In the genomic region with DNA sequence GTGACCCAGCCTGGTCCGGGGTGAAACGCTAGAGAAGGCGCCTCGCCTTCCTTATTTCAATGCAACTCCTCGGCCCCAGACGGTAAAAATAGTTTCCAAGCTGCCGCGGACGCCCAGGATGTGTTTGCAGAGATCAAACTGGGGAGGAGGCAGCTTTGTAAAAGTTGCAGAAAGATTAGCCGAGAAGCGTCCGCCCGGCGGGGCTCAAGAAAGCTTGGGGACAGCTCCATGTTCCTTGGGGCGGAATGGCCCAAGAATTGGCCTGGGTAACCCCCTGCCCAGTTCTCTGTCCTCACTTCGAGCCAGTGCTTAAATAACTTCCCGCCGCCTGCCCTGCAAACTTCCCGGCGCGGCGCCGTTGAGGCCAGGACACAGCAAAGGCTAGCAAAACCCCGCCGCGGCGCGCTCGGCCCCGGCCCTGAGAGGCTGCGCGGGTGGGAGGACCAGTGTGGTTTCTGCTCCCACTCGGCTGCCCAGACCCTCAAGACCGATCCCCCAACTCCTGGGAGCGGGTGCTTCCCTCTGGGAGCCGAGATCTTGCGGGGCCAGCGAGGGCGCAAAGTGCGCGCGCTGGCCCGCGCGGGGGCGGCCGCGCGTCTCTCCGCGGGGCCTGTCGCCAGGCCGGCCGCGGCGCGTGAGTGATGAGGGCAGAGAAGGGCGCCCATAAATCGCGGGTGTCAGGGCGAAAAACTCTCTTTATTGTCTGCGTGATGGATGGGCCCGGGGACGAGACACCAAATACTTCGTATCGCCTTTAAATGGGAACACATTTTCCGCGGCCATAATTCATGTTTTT, we compare ENCODE assay signal across 8 cellular contexts. TPM values are rescaled to one million over a fixed set of nuclear protein-coding genes. Genes with fewer than 3 reads are reported as not detected.
DNase-seq lines count a peak whose midpoint lies in the region; TF ChIP-seq lines count a peak whose summit lies in the region.

No MANE protein-coding gene starts in this region.

- H3K36me3 ChIP-seq in A673 (ENCODE audit: insufficient read depth, low read length, poor library complexity, severe bottlenecking) (no peaks in the 10 kb centered on the region), HUES64 (ENCODE audit: insufficient read depth, low read length) (no peaks in the 10 kb centered on the region), mesodermal cell (ENCODE audit: control insufficient read depth, insufficient read depth, low read length) (no peaks in the 10 kb centered on the region)

- CTCF ChIA-PET in A673 (lab: Charles Lee) = no interaction called here

- TF ChIP-seq CTCF in A673 (conservative IDR thresholded peaks at IDR 0.05; ENCODE audit: low read depth, low read length) = no peak

- H3K9me3 ChIP-seq in A673 (ENCODE audit: low read depth, low read length, poor library complexity, severe bottlenecking) (no peaks in the 10 kb centered on the region), HUES64 (ENCODE audit: insufficient read depth, low read depth, low read length) (no peaks in the 10 kb centered on the region), mesodermal cell (ENCODE audit: control insufficient read depth, low read length) (no peaks in the 10 kb centered on the region)

- peaks cover 75% of the 10 kb centered on the region for H3K27me3 Mint-ChIP-seq in dendritic cell treated with granulocyte-macrophage colony-stimulating factor and Interleukin-4, amounts not matched to agents 40 ng/mL and 50 ng/mL, for 4 days

- no TSS peak for BruUV-seq in A673 (replicated peaks; lab: Mats Ljungman, UMichigan)

- intact Hi-C loops in A673 (cut with micrococcal nuclease; ENCODE audit: unreplicated experiment) = loop anchor here (10.0 kb wide), 1 partner anchor 507 kb away; no protein-coding TSS in a partner anchor
- intact Hi-C loops in dendritic cell treated with granulocyte-macrophage colony-stimulating factor and Interleukin-4, amounts not matched to agents 40 ng/mL and 50 ng/mL, for 4 days (cut with micrococcal nuclease) = loop anchor here (10.0 kb wide), 1 partner anchor 117 kb away; no protein-coding TSS in a partner anchor

- H3K4me3 ChIP-seq in A673 (ENCODE audit: low read depth, low read length, poor library complexity, severe bottlenecking) (peak overlapping the region; percentile 3), HUES64 (ENCODE audit: low read length) (peak overlapping the region; percentile 74), mesodermal cell (ENCODE audit: extremely low read depth, insufficient read depth, low read length, poor library complexity, severe bottlenecking) (peak overlapping the region; percentile 56)

- POLR2A ChIA-PET in A673 (lab: Charles Lee; ENCODE audit: low non-redundant PET) = no interaction called here

- H3K27me3 ChIP-seq in A673 (replicated peaks; ENCODE audit: insufficient read depth, low read depth, low read length, poor library complexity) (peaks cover 93% of the 10 kb centered on the region), HUES64 (ENCODE audit: insufficient read depth, low read length) (peaks cover 100% of the 10 kb centered on the region)

- no peak overlapping the region for H3K9ac ChIP-seq in HUES64 (ENCODE audit: low read depth, low read length)

- H3K4me1 ChIP-seq in A673 (ENCODE audit: insufficient read depth, low read length, poor library complexity, severe bottlenecking) = peaks cover 26% of the 10 kb centered on the region
- H3K4me1 ChIP-seq in HUES64 (ENCODE audit: insufficient read depth, low read length) = peaks cover 31% of the 10 kb centered on the region
- H3K4me1 ChIP-seq in mesodermal cell (ENCODE audit: control insufficient read depth, insufficient read depth, low read length, poor library complexity, severe bottlenecking) = peaks cover 27% of the 10 kb centered on the region

- H3K27ac Mint-ChIP-seq in dendritic cell treated with granulocyte-macrophage colony-stimulating factor and Interleukin-4, amounts not matched to agents 40 ng/mL and 50 ng/mL, for 4 days = peak overlapping the region; percentile 81

- peaks cover 42% of the 10 kb centered on the region for H3K4me1 Mint-ChIP-seq in dendritic cell treated with granulocyte-macrophage colony-stimulating factor and Interleukin-4, amounts not matched to agents 40 ng/mL and 50 ng/mL, for 4 days (ENCODE audit: low read depth)

- H3K36me3 Mint-ChIP-seq in dendritic cell treated with granulocyte-macrophage colony-stimulating factor and Interleukin-4, amounts not matched to agents 40 ng/mL and 50 ng/mL, for 4 days (ENCODE audit: low read depth) = peaks cover 15% of the 10 kb centered on the region

- H3K27ac ChIP-seq in A673 (ENCODE audit: low read depth, low read length, poor library complexity, severe bottlenecking) (no peak overlapping the region), HUES64 (ENCODE audit: low read depth, low read length) (no peak overlapping the region), mesodermal cell (ENCODE audit: low read depth, low read length, severe bottlenecking) (no peak overlapping the region)

- no peaks in the 10 kb centered on the region for H3K9me3 Mint-ChIP-seq in dendritic cell treated with granulocyte-macrophage colony-stimulating factor and Interleukin-4, amounts not matched to agents 40 ng/mL and 50 ng/mL, for 4 days

- peak overlapping the region; percentile 96 for H3K4me3 Mint-ChIP-seq in dendritic cell treated with granulocyte-macrophage colony-stimulating factor and Interleukin-4, amounts not matched to agents 40 ng/mL and 50 ng/mL, for 4 days

- WGBS in HUES64 = 1% methylated on average over 68 of the region's 68 CpGs
- 2% methylated on average over 42 to 48 of the region's 68 CpGs for WGBS in mesodermal cell (ENCODE audit: insufficient coverage in 2 of 2), 2 experiments

- no peak for DNase-seq in A673 (ENCODE audit: low spot score)
- DNase-seq in SW480 (ENCODE audit: low spot score) = no peak
- DNase-seq in NCI-H128 (lab: John Stamatoyannopoulos, UW; ENCODE audit: unreplicated experiment) = no peak
- no peak for DNase-seq in midbrain (lab: John Stamatoyannopoulos, UW)
- no peak for DNase-seq in SKM-1 treated with dmso at 0.1 percent for 144 hours (lab: John Stamatoyannopoulos, UW; ENCODE audit: unreplicated experiment)

RNA-seq across cellular contexts. Expression of gene ZNF503, which starts 6.3 kb away (rescaled TPM):
- total RNA-seq in A673 (2021) = 1.2 TPM in 2 replicates
- polyA plus RNA-seq in HUES64 (2013, experiment 1 of 2) = 7.1 TPM
- 13.3 TPM for polyA plus RNA-seq in HUES64 (2013, experiment 2 of 2)
- polyA plus RNA-seq in mesodermal cell (2013, experiment 1 of 2) = 35.4 TPM
- polyA plus RNA-seq in mesodermal cell (2013, experiment 2 of 2) = 35.7 TPM

RNA-seq across cellular contexts. Expression of gene LRMDA, which starts 23.5 kb away (rescaled TPM):
- not detected in 2 replicates for total RNA-seq in A673 (2021)
- 0.55 TPM for polyA plus RNA-seq in HUES64 (2013, experiment 1 of 2)
- 1.3 TPM for polyA plus RNA-seq in HUES64 (2013, experiment 2 of 2)
- 1.4 TPM for polyA plus RNA-seq in mesodermal cell (2013, experiment 1 of 2)
- 2.9 TPM for polyA plus RNA-seq in mesodermal cell (2013, experiment 2 of 2)

Comparison
In these comparisons a context has a peak if more than half of its experiments do, and no peak if none do; other contexts are left out.
1. H3K4me3 ChIP-seq: peak in every context shown above with its lines; median percentile 74 in HUES64; 56 in mesodermal cell; 3 in A673.